In genomic region chr14:102510616-102511520, GRCh38 we compare ENCODE assay signal across 8 cellular contexts. TPM values are rescaled to one million over a fixed set of nuclear protein-coding genes. Genes with fewer than 3 reads are reported as not detected.
DNase-seq lines count a peak whose midpoint lies in the region; ATAC-seq, FAIRE-seq and TF ChIP-seq lines count a peak whose summit lies in the region.

No MANE protein-coding gene starts in this region.

- H3K14ac ChIP-seq in H1 (ENCODE audit: insufficient read length), result no peak overlapping the region
- peak overlapping the region; percentile 42 for H3K14ac ChIP-seq in neuronal stem cell (ENCODE audit: low read length)

- no peaks in the 10 kb centered on the region for H3K27me3 ChIP-seq in HAP-1 (ENCODE audit: low read depth)
- no peaks in the 10 kb centered on the region for H3K27me3 ChIP-seq in SJSA1 (replicated peaks)
- no peaks in the 10 kb centered on the region for H3K27me3 ChIP-seq in H1 (replicated peaks in 1 of 4; ENCODE audit: control insufficient read depth in 3 of 4, extremely low read depth in 1 of 4, insufficient read depth in 3 of 4, low read length in 3 of 4)
- H3K27me3 ChIP-seq in neuronal stem cell (ENCODE audit: control insufficient read depth in 3 of 3, insufficient read depth in 3 of 3, low read depth in 1 of 3, low read length in 3 of 3), result no peaks in the 10 kb centered on the region

- no peak for TF ChIP-seq RAD21 in H1 (IDR thresholded peaks at IDR 0.05 in 1 of 2, conservative IDR thresholded peaks at IDR 0.05 in 1 of 2; ENCODE audit: low read depth in 2 of 2, low read length in 2 of 2)

- no peak overlapping the region for H3K23ac ChIP-seq in H1 (ENCODE audit: insufficient read length)
- H3K23ac ChIP-seq in neuronal stem cell (ENCODE audit: low read depth, low read length, poor library complexity), result peak overlapping the region; percentile 45

- peak in 1 of 2 experiments; percentile 60; a peak in 1 of 3 replicates for TF ChIP-seq POLR2A in H1 (IDR thresholded peaks at IDR 0.05; ENCODE audit: control extremely low read depth in 1 of 2, low read depth in 2 of 2, low read length in 2 of 2)

- peak overlapping the region; percentile 67; the same call in 1 of the 2 replicates for H2AFZ ChIP-seq in H1 (ENCODE audit: low read length)
- H2AFZ ChIP-seq in neuronal stem cell (ENCODE audit: low read length), result peak overlapping the region; percentile 98

- TF ChIP-seq CTCF in H1 (IDR thresholded peaks at IDR 0.05; ENCODE audit: control extremely low read depth in 1 of 3, insufficient read depth in 1 of 3, low read depth in 1 of 3, low read length in 3 of 3), result no peak

- POLR2A ChIA-PET in H1 (lab: Charles Lee; ENCODE audit: partially characterized antibody), result interaction anchor here (1.2 kb wide), 2 partner anchors 73 to 80 kb away, joined by 4 to 5 read pairs; no protein-coding TSS in a partner anchor

- peak overlapping the region; percentile 1; the same call in 1 of the 2 replicates for H2AK5ac ChIP-seq in H1 (ENCODE audit: low read depth, low read length)
- peak overlapping the region; percentile 99 for H2AK5ac ChIP-seq in neuronal stem cell (ENCODE audit: low read depth, low read length)

- H4K8ac ChIP-seq in H1 (ENCODE audit: extremely low read depth, insufficient read depth, low read length), result peak overlapping the region; percentile 86
- peak overlapping the region; percentile 88 for H4K8ac ChIP-seq in neuronal stem cell (ENCODE audit: low read depth, low read length)

- 35% methylated on average over 17 of the region's 19 CpGs; no CpG with 5 or more reads in 1 of the 2 experiments for WGBS in H1 (ENCODE audit: extremely low coverage in 1 of 2, insufficient coverage in 1 of 2, insufficient read length in 1 of 2, insufficient replicate concordance in 2 of 2, low coverage in 1 of 2, low lambda C conversion rate in 2 of 2, missing lambda C conversion rate in 1 of 2), 2 experiments
- no CpG with 5 or more reads among the region's 19 CpGs for WGBS in neuronal stem cell (ENCODE audit: extremely low coverage in 2 of 2, insufficient read length in 2 of 2, insufficient replicate concordance in 1 of 2), 2 donors

- H3K9me3 ChIP-seq in HAP-1 (no peaks in the 10 kb centered on the region), SJSA1 (replicated peaks) (peaks cover 3% of the 10 kb centered on the region; the same call in 1 of the 2 replicates), H1 (ENCODE audit: insufficient read depth in 2 of 2, low read depth in 1 of 2, low read length in 1 of 2) (no peaks in the 10 kb centered on the region), neuronal stem cell (replicated peaks in 1 of 2; ENCODE audit: control insufficient read depth in 2 of 2, insufficient read depth in 1 of 2, low read depth in 1 of 2, low read length in 2 of 2) (no peaks in the 10 kb centered on the region)

- H3K4ac ChIP-seq in H1 (replicated peaks; ENCODE audit: insufficient read length, low read depth, low read length) (no peak overlapping the region), neuronal stem cell (ENCODE audit: low read length) (peak overlapping the region; percentile 13)

- ATAC-seq in GM21367 (IDR thresholded peaks at IDR 0.05; ENCODE audit: unreplicated experiment), result no peak
- no peak for ATAC-seq in HG02610 (IDR thresholded peaks at IDR 0.05; ENCODE audit: unreplicated experiment)

- H3K27ac ChIP-seq in SJSA1, result no peak overlapping the region
- H3K27ac ChIP-seq in H1 (ENCODE audit: low read depth, low read length), result peak overlapping the region; percentile 2; the same call in 1 of the 2 replicates
- H3K27ac ChIP-seq in neuronal stem cell (replicated peaks; ENCODE audit: low read length), result peak overlapping the region; percentile 43

- H3K79me2 ChIP-seq in H1 (ENCODE audit: control insufficient read depth in 1 of 2, insufficient read depth in 2 of 2, low read length in 2 of 2), result no peaks in the 10 kb centered on the region

- no peak overlapping the region for H2BK120ac ChIP-seq in H1 (replicated peaks; ENCODE audit: low read depth, low read length)
- no peak overlapping the region for H2BK120ac ChIP-seq in neuronal stem cell (ENCODE audit: low read depth, low read length)

- H3K18ac ChIP-seq in H1 (ENCODE audit: extremely low read depth, low read length) (peak overlapping the region; percentile 43), neuronal stem cell (ENCODE audit: low read length) (peak overlapping the region; percentile 93)

- H2BK15ac ChIP-seq in H1 (ENCODE audit: low read length) (peak overlapping the region; percentile 88; the same call in 1 of the 2 replicates), neuronal stem cell (ENCODE audit: low read length) (peak overlapping the region; percentile 98)

- no peak for TF ChIP-seq EP300 in H1 (IDR thresholded peaks at IDR 0.05; ENCODE audit: borderline replicate concordance in 1 of 2, low read depth in 2 of 2, low read length in 2 of 2)

- H4K91ac ChIP-seq in H1 (replicated peaks; ENCODE audit: insufficient read length, low read length), result peak overlapping the region; percentile 59
- peak overlapping the region; percentile 16 for H4K91ac ChIP-seq in neuronal stem cell (ENCODE audit: low read depth, low read length, poor library complexity)

- H2BK5ac ChIP-seq in H1 (ENCODE audit: low read depth, low read length), result peak overlapping the region; percentile 61; the same call in 1 of the 2 replicates
- peak overlapping the region; percentile 94 for H2BK5ac ChIP-seq in neuronal stem cell (ENCODE audit: low read length)

- peaks cover 0 to 1% of the 10 kb centered on the region in 2 experiments for H4K20me1 ChIP-seq in H1 (replicated peaks in 1 of 2; ENCODE audit: control insufficient read depth in 1 of 2, insufficient read depth in 2 of 2, low read length in 2 of 2)

- H2BK20ac ChIP-seq in H1 (ENCODE audit: low read length), result peak overlapping the region; percentile 11; the same call in 1 of the 2 replicates

- H2BK12ac ChIP-seq in H1 (ENCODE audit: low read depth, low read length), result peak overlapping the region; percentile 51; the same call in 1 of the 2 replicates
- peak overlapping the region; percentile 100 for H2BK12ac ChIP-seq in neuronal stem cell (ENCODE audit: low read length)

- H3K4me2 ChIP-seq in H1 (ENCODE audit: insufficient read depth in 1 of 2, low read depth in 2 of 2, low read length in 2 of 2), result peak overlapping the region; percentile 85 to 99
- H3K4me2 ChIP-seq in neuronal stem cell (ENCODE audit: insufficient read depth, low read length, poor library complexity, severe bottlenecking), result peak overlapping the region; percentile 87

- DNase-seq in HAP-1 (ENCODE audit: low spot score in 2 of 2), result peak; percentile 47 to 87
- no peak for DNase-seq in SJSA1 (ENCODE audit: low read depth in 1 of 2, low spot score in 2 of 2)
- peak; percentile 77 to 93 for DNase-seq in H1 (ENCODE audit: low read depth in 1 of 2, low spot score in 2 of 2)
- DNase-seq in neuronal stem cell (ENCODE audit: low spot score), result peak; percentile 70
- no peak for DNase-seq in globus pallidus (ENCODE audit: low spot score)
- DNase-seq in NK-92 (lab: John Stamatoyannopoulos, UW; ENCODE audit: unreplicated experiment), result no peak

- H3K4me1 ChIP-seq in HAP-1 (peaks cover 7% of the 10 kb centered on the region), SJSA1 (replicated peaks) (peaks cover 15% of the 10 kb centered on the region), H1 (replicated peaks in 1 of 4; ENCODE audit: control insufficient read depth in 3 of 4, insufficient read depth in 4 of 4, low read length in 3 of 4) (peaks cover 0 to 16% (median 11%) of the 10 kb centered on the region in 4 experiments; a peak in 6 of 7 replicates), neuronal stem cell (ENCODE audit: control insufficient read depth in 2 of 2, insufficient read depth in 1 of 2, low read depth in 1 of 2, low read length in 2 of 2) (peaks cover 13 to 21% of the 10 kb centered on the region in 2 donors)

- peak overlapping the region; percentile 31 for H4K5ac ChIP-seq in H1 (ENCODE audit: insufficient read length, low read depth, low read length)

- in situ Hi-C loops in HAP-1 (cut with MboI; ENCODE audit: low sequenced_read_pairs), result loop anchor here (10.0 to 25.0 kb wide), 2 partner anchors 276 to 549 kb away; partner anchors contain the start of gene DYNC1H1

- FAIRE-seq in H1 (lab: Jason Lieb, UNC), result no peak

- H3K23me2 ChIP-seq in H1 (ENCODE audit: low read depth, low read length), result peaks cover 12% of the 10 kb centered on the region; the same call in 1 of the 2 replicates

- H3K56ac ChIP-seq in H1 (replicated peaks; ENCODE audit: insufficient read length, low read depth, low read length), result peak overlapping the region; percentile 60

- H3K9ac ChIP-seq in H1 (replicated peaks in 1 of 4; ENCODE audit: extremely low read depth in 1 of 4, low read depth in 3 of 4, low read length in 3 of 4), result peak overlapping the region in 1 of 4 experiments; percentile 41; a peak in 2 of 7 replicates
- H3K9ac ChIP-seq in neuronal stem cell (ENCODE audit: low read depth, low read length, poor library complexity), result peak overlapping the region; percentile 85

- CTCF ChIA-PET in H1 (lab: Charles Lee; ENCODE audit: partially characterized antibody), result interaction anchor here (0.6 to 2.0 kb wide), 7 partner anchors 11 to 86 kb away, joined by 3 to 10 read pairs (median 5); no protein-coding TSS in a partner anchor

- H3K79me1 ChIP-seq in H1 (ENCODE audit: low read depth, low read length) (peaks cover 5% of the 10 kb centered on the region; the same call in 1 of the 2 replicates), neuronal stem cell (ENCODE audit: low read depth, low read length) (peaks cover 11% of the 10 kb centered on the region)

- H3K4me3 ChIP-seq in HAP-1 (peak overlapping the region; percentile 52), SJSA1 (peak overlapping the region; percentile 47), H1 (ENCODE audit: extremely low read depth in 1 of 4, insufficient read depth in 2 of 4, low read depth in 3 of 4, low read length in 4 of 4) (peak overlapping the region; percentile 53 to 77 (median 64)), neuronal stem cell (ENCODE audit: low read length in 2 of 2) (peak overlapping the region; percentile 80 to 91)

- H3K36me3 ChIP-seq in HAP-1 (replicated peaks) (peaks cover 4% of the 10 kb centered on the region), SJSA1 (peaks cover 15% of the 10 kb centered on the region), H1 (ENCODE audit: control insufficient read depth in 2 of 4, insufficient read depth in 4 of 4, low read length in 3 of 4) (peaks cover 0 to 13% (median 6%) of the 10 kb centered on the region in 4 experiments; a peak in 6 of 8 replicates), neuronal stem cell (replicated peaks in 1 of 2; ENCODE audit: control insufficient read depth in 2 of 2, insufficient read depth in 2 of 2, low read length in 2 of 2) (peaks cover 15 to 16% of the 10 kb centered on the region in 2 donors)

RNA-seq across cellular contexts. Expression of gene ANKRD9, which starts 1.3 kb away (rescaled TPM):
- 28.7 and 83.8 TPM in 2 replicates for total RNA-seq in SJSA1 (2014; rRNA removed; shearing (Covaris generic))
- 35.0 and 37.0 TPM in 2 replicates for total RNA-seq in H1 (2021; fragmentation: NEBNext Ultra II Directional; extraction: Animal tissue kit (Norgen Biotek cat#: 25700))
- polyA plus RNA-seq in H1 (2011; rRNA removed), result 41.8 and 47.5 TPM in 2 replicates
- 59.7 TPM for polyA plus RNA-seq in H1 (2011; cell fraction: cytosol; rRNA removed)
- polyA plus RNA-seq in H1 (2011; cell fraction: nucleus; rRNA removed), result 105 TPM
- 16.8 to 27.7 TPM (median 25.7 TPM) in 4 replicates for polyA plus RNA-seq in H1 (2012, experiment 1 of 2)
- polyA plus RNA-seq in H1 (2012, experiment 2 of 2), result 11.8 TPM
- polyA plus RNA-seq in H1 (2013, experiment 1 of 2), result 20.3 TPM
- polyA plus RNA-seq in H1 (2013, experiment 2 of 2), result 18.9 TPM
- 7.0 and 8.6 TPM in 2 replicates for polyA minus RNA-seq in H1 (2011; rRNA and poly(A)+ RNA removed)
- 22.1 TPM for polyA minus RNA-seq in H1 (2011; cell fraction: cytosol; rRNA and poly(A)+ RNA removed)
- 26.5 TPM for polyA minus RNA-seq in H1 (2011; cell fraction: nucleus; rRNA and poly(A)+ RNA removed)
- 21.5 TPM for polyA plus RNA-seq in neuronal stem cell (2013, experiment 1 of 2)
- polyA plus RNA-seq in neuronal stem cell (2013, experiment 2 of 2), result 21.0 TPM

Comparison
In these comparisons a context has a peak if more than half of its experiments do, and no peak if none do; other contexts are left out.
1. DNase-seq: peak in HAP-1 (2 of 2), H1 (2 of 2) and neuronal stem cell (single experiment); none in SJSA1 (0 of 2), globus pallidus (single experiment) and NK-92 (single experiment).
2. Peak in every context shown above with its lines, with median percentiles within 50 percentile points of each other: H3K4me3 ChIP-seq.